In genomic region chr5:23385036-23385435, GRCh38 we compare ENCODE assay signal across 2 cellular contexts.
TF ChIP-seq lines count a peak whose summit lies in the region.

No MANE protein-coding gene starts in this region.

TF ChIP-seq in GM23338, 12 proteins besides CTCF, POLR2A, EP300 and RAD21:
- TF ChIP-seq EZH2phosphoT487 (IDR thresholded peaks at IDR 0.05; ENCODE audit: unreplicated experiment), result no peak
- TF ChIP-seq POLR2AphosphoS5 (IDR thresholded peaks at IDR 0.05; ENCODE audit: low read depth), result no peak
- no peak for TF ChIP-seq ZNF331 (CRISPR knock-in tag; IDR thresholded peaks at IDR 0.05; ENCODE audit: low read depth)
- no peak for TF ChIP-seq CREB1 (CRISPR knock-in tag; IDR thresholded peaks at IDR 0.05; ENCODE audit: low read depth)
- no peak for TF ChIP-seq ZNF462 (CRISPR knock-in tag; IDR thresholded peaks at IDR 0.05)
- no peak for TF ChIP-seq STAT1 (IDR thresholded peaks at IDR 0.05; ENCODE audit: unreplicated experiment)
- TF ChIP-seq JUNB (IDR thresholded peaks at IDR 0.05; ENCODE audit: unreplicated experiment), result no peak
- no peak for TF ChIP-seq ETS1 (IDR thresholded peaks at IDR 0.05)
- no peak for TF ChIP-seq EZH2 (IDR thresholded peaks at IDR 0.05; ENCODE audit: low read depth, unreplicated experiment)
- TF ChIP-seq NANOG (IDR thresholded peaks at IDR 0.05; ENCODE audit: borderline replicate concordance), result no peak
- no peak for TF ChIP-seq ZNF114 (CRISPR knock-in tag; IDR thresholded peaks at IDR 0.05)
- no peak for TF ChIP-seq REST (IDR thresholded peaks at IDR 0.05; ENCODE audit: unreplicated experiment)

TF ChIP-seq in H1, 55 proteins besides CTCF, POLR2A, EP300 and RAD21:
- TF ChIP-seq BACH1 (IDR thresholded peaks at IDR 0.05; ENCODE audit: low read length) (no peak), KDM1A (IDR thresholded peaks at IDR 0.05; ENCODE audit: borderline replicate concordance, low read length) (no peak), GABPA (IDR thresholded peaks at IDR 0.05; ENCODE audit: borderline replicate concordance, insufficient read depth, low read length) (no peak), FOSL1 (IDR thresholded peaks at IDR 0.05; ENCODE audit: insufficient read depth, low read depth, low read length) (no peak), TBP (IDR thresholded peaks at IDR 0.05; ENCODE audit: low read depth, low read length) (no peak), TAF1 (IDR thresholded peaks at IDR 0.05; ENCODE audit: low read depth, low read length) (no peak), CEBPB (IDR thresholded peaks at IDR 0.05; ENCODE audit: low read depth, low read length) (no peak), JUND (IDR thresholded peaks at IDR 0.05; ENCODE audit: low read length) (no peak), CREB1 (IDR thresholded peaks at IDR 0.05) (no peak), RBBP5 (IDR thresholded peaks at IDR 0.05; ENCODE audit: borderline replicate concordance, low read depth, low read length) (no peak), SIX5 (IDR thresholded peaks at IDR 0.05; ENCODE audit: low read depth, low read length) (no peak), CHD2 (IDR thresholded peaks at IDR 0.05; ENCODE audit: low read length) (no peak), USF2 (IDR thresholded peaks at IDR 0.05; ENCODE audit: low read length) (no peak), HDAC2 (IDR thresholded peaks at IDR 0.05; ENCODE audit: borderline replicate concordance in 1 of 2, low read depth in 2 of 2, low read length in 2 of 2) (no peak), KDM4A (IDR thresholded peaks at IDR 0.05; ENCODE audit: low read depth, low read length, severe bottlenecking) (no peak), SIRT6 (IDR thresholded peaks at IDR 0.05; ENCODE audit: low read length) (no peak), POLR2AphosphoS5 (IDR thresholded peaks at IDR 0.05; ENCODE audit: low read depth, low read length) (no peak), NRF1 (IDR thresholded peaks at IDR 0.05; ENCODE audit: low read depth, low read length) (no peak)
